1 cellular context compared by ENCODE assay signal in the genomic region with DNA sequence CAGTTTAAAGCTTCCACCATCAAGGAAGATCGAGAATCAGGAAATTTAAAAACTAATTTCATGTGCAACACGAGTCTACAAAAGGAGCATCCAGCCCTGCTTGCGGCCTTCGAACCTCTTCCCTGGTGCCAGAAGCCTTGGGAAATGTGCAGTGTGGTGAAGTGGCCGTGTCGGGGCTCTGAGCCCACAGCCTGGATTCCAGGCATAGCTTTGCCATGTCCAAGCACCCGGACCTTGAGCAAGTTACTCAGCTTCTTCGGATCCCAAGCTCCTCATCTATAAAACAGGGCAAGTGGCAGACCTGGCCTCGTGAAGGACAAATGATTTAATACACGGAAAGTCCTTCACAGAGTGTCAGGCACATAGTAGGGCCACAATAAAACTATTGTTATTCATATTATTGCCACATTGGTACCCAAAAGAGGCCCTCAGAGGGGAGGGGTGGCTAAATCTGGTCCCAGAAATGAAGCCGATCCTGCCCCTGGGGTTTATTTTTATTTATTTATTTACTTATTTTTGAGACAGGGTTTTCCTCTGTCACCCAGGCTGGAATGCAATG.
TF ChIP-seq lines count a peak whose summit lies in the region.

No MANE protein-coding gene starts in this region.

TF ChIP-seq in WTC11, 78 proteins besides CTCF, POLR2A, EP300 and RAD21 (continued from another document):
- TF ChIP-seq, protein P1, sequence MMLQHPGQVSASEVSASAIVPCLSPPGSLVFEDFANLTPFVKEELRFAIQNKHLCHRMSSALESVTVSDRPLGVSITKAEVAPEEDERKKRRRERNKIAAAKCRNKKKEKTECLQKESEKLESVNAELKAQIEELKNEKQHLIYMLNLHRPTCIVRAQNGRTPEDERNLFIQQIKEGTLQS (CRISPR knock-in tag; conservative IDR thresholded peaks at IDR 0.05): no peak
- TF ChIP-seq, protein P2, sequence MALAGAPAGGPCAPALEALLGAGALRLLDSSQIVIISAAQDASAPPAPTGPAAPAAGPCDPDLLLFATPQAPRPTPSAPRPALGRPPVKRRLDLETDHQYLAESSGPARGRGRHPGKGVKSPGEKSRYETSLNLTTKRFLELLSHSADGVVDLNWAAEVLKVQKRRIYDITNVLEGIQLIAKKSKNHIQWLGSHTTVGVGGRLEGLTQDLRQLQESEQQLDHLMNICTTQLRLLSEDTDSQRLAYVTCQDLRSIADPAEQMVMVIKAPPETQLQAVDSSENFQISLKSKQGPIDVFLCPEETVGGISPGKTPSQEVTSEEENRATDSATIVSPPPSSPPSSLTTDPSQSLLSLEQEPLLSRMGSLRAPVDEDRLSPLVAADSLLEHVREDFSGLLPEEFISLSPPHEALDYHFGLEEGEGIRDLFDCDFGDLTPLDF (CRISPR knock-in tag; IDR thresholded peaks at IDR 0.05): no peak
- TF ChIP-seq ESRRA (CRISPR knock-in tag; IDR thresholded peaks at IDR 0.05; ENCODE audit: borderline replicate concordance) (no peak), MXD4 (CRISPR knock-in tag; IDR thresholded peaks at IDR 0.05; ENCODE audit: borderline replicate concordance) (no peak), KAT7 (CRISPR knock-in tag; IDR thresholded peaks at IDR 0.05; ENCODE audit: borderline replicate concordance) (no peak), ETV6 (CRISPR knock-in tag; IDR thresholded peaks at IDR 0.05) (no peak), ZNF416 (CRISPR knock-in tag; IDR thresholded peaks at IDR 0.05) (no peak), JAZF1 (CRISPR knock-in tag; IDR thresholded peaks at IDR 0.05) (no peak), ELF4 (CRISPR knock-in tag; IDR thresholded peaks at IDR 0.05; ENCODE audit: low read depth) (no peak), MYBL2 (CRISPR knock-in tag; IDR thresholded peaks at IDR 0.05) (no peak), TP53 (CRISPR knock-in tag; IDR thresholded peaks at IDR 0.05) (no peak), HMGA2 (CRISPR knock-in tag; IDR thresholded peaks at IDR 0.05) (no peak), SP1 (CRISPR knock-in tag; conservative IDR thresholded peaks at IDR 0.05) (no peak), NFATC4 (CRISPR knock-in tag; IDR thresholded peaks at IDR 0.05) (no peak)
- TF ChIP-seq, protein P3, sequence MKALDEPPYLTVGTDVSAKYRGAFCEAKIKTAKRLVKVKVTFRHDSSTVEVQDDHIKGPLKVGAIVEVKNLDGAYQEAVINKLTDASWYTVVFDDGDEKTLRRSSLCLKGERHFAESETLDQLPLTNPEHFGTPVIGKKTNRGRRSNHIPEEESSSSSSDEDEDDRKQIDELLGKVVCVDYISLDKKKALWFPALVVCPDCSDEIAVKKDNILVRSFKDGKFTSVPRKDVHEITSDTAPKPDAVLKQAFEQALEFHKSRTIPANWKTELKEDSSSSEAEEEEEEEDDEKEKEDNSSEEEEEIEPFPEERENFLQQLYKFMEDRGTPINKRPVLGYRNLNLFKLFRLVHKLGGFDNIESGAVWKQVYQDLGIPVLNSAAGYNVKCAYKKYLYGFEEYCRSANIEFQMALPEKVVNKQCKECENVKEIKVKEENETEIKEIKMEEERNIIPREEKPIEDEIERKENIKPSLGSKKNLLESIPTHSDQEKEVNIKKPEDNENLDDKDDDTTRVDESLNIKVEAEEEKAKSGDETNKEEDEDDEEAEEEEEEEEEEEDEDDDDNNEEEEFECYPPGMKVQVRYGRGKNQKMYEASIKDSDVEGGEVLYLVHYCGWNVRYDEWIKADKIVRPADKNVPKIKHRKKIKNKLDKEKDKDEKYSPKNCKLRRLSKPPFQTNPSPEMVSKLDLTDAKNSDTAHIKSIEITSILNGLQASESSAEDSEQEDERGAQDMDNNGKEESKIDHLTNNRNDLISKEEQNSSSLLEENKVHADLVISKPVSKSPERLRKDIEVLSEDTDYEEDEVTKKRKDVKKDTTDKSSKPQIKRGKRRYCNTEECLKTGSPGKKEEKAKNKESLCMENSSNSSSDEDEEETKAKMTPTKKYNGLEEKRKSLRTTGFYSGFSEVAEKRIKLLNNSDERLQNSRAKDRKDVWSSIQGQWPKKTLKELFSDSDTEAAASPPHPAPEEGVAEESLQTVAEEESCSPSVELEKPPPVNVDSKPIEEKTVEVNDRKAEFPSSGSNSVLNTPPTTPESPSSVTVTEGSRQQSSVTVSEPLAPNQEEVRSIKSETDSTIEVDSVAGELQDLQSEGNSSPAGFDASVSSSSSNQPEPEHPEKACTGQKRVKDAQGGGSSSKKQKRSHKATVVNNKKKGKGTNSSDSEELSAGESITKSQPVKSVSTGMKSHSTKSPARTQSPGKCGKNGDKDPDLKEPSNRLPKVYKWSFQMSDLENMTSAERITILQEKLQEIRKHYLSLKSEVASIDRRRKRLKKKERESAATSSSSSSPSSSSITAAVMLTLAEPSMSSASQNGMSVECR (CRISPR knock-in tag; IDR thresholded peaks at IDR 0.05; ENCODE audit: borderline replicate concordance): no peak
- TF ChIP-seq, protein P4, sequence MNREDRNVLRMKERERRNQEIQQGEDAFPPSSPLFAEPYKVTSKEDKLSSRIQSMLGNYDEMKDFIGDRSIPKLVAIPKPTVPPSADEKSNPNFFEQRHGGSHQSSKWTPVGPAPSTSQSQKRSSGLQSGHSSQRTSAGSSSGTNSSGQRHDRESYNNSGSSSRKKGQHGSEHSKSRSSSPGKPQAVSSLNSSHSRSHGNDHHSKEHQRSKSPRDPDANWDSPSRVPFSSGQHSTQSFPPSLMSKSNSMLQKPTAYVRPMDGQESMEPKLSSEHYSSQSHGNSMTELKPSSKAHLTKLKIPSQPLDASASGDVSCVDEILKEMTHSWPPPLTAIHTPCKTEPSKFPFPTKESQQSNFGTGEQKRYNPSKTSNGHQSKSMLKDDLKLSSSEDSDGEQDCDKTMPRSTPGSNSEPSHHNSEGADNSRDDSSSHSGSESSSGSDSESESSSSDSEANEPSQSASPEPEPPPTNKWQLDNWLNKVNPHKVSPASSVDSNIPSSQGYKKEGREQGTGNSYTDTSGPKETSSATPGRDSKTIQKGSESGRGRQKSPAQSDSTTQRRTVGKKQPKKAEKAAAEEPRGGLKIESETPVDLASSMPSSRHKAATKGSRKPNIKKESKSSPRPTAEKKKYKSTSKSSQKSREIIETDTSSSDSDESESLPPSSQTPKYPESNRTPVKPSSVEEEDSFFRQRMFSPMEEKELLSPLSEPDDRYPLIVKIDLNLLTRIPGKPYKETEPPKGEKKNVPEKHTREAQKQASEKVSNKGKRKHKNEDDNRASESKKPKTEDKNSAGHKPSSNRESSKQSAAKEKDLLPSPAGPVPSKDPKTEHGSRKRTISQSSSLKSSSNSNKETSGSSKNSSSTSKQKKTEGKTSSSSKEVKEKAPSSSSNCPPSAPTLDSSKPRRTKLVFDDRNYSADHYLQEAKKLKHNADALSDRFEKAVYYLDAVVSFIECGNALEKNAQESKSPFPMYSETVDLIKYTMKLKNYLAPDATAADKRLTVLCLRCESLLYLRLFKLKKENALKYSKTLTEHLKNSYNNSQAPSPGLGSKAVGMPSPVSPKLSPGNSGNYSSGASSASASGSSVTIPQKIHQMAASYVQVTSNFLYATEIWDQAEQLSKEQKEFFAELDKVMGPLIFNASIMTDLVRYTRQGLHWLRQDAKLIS (CRISPR knock-in tag; IDR thresholded peaks at IDR 0.05; ENCODE audit: borderline replicate concordance): no peak
- TF ChIP-seq, protein P5, sequence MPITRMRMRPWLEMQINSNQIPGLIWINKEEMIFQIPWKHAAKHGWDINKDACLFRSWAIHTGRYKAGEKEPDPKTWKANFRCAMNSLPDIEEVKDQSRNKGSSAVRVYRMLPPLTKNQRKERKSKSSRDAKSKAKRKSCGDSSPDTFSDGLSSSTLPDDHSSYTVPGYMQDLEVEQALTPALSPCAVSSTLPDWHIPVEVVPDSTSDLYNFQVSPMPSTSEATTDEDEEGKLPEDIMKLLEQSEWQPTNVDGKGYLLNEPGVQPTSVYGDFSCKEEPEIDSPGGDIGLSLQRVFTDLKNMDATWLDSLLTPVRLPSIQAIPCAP (CRISPR knock-in tag; IDR thresholded peaks at IDR 0.05): no peak
